ENCODE assay signal across 25 cellular contexts in genomic region chr11:30479899-30480298, GRCh38.
DNase-seq lines count a peak whose midpoint lies in the region; TF ChIP-seq lines count a peak whose summit lies in the region.
"Had no signal": no experiment of that assay in that cellular context is flagged by ENCODE, and none has a peak within 500 bp of the region (broad histone marks: within the 10 kb centered on the region; RNA-seq: fewer than 3 reads in every experiment).

No MANE protein-coding gene starts in this region.

- DNase-seq in HAP-1 (ENCODE audit: low spot score in 2 of 2), result peak; percentile 48 to 60
- no peak for DNase-seq in coronary artery (ENCODE audit: low spot score)
- DNase-seq in hepatocyte (ENCODE audit: low spot score), result no peak
- DNase-seq in retina, result peak; percentile 40
- DNase-seq in GM13976 (ENCODE audit: low spot score), result no peak
- DNase-seq in posterior vena cava (ENCODE audit: low spot score), result no peak
- DNase-seq in HuH-7.5 (ENCODE audit: low spot score), result no peak
- no peak for DNase-seq in activated CD4-positive, alpha-beta T cell treated with anti-CD3 and anti-CD28 coated beads, Interleukin-2, amount 50 U/mL, for 1 hour
- DNase-seq: activated CD4-positive, alpha-beta T cell treated with anti-CD3 and anti-CD28 coated beads for 1 hour; activated CD8-positive, alpha-beta T cell treated with anti-CD3 and anti-CD28 coated beads for 36 hours; activated naive CD8-positive, alpha-beta T cell treated with anti-CD3 and anti-CD28 coated beads for 36 hours; AML-193; CD8-positive, alpha-beta T cell; NCI-H2081; NCI-H774; posterior cingulate gyrus; RPMI8226; stimulated activated CD8-positive, alpha-beta memory T cell treated with anti-CD3 and anti-CD28 coated beads, Interleukin-4, amount 100 ng/mL, for 48 hours; stomach; T-helper 17 cell; trophoblast cell had no signal

- H3K27ac ChIP-seq in coronary artery (peak overlapping the region; percentile 50 to 75), hepatocyte (no peak overlapping the region)
- H3K27ac ChIP-seq: A549, epithelial cell of prostate, SK-N-MC, stomach had no signal

- in situ Hi-C loops in HAP-1 (cut with MboI; ENCODE audit: low sequenced_read_pairs) (no loop called here), GM13976 (cut with MboI; ENCODE audit: low sequenced_read_pairs, unreplicated experiment) (no loop called here)

- H3K36me3 ChIP-seq in HAP-1 (replicated peaks) (no peaks in the 10 kb centered on the region), hepatocyte (replicated peaks; ENCODE audit: insufficient read depth, low read depth) (no peaks in the 10 kb centered on the region)
- H3K36me3 ChIP-seq: stomach had no signal

- H3K4me1 ChIP-seq in HAP-1, result peaks cover 62% of the 10 kb centered on the region
- peaks cover 30% of the 10 kb centered on the region for H3K4me1 ChIP-seq in hepatocyte (ENCODE audit: insufficient read depth)
- H3K4me1 ChIP-seq: A549 had no signal

- no peaks in the 10 kb centered on the region for H3K79me2 ChIP-seq in hepatocyte

- TF ChIP-seq CTCF in coronary artery (IDR thresholded peaks at IDR 0.05) (no peak), hepatocyte (IDR thresholded peaks at IDR 0.05; ENCODE audit: poor library complexity) (no peak), GM13976 (IDR thresholded peaks at IDR 0.05; ENCODE audit: borderline replicate concordance, control extremely low read depth, extremely low read depth, insufficient read depth, missing control alignments) (no peak)

- H3K4me3 ChIP-seq in HAP-1 (no peak overlapping the region), coronary artery (no peak overlapping the region), hepatocyte (no peak overlapping the region)
- H3K4me3 ChIP-seq: A549, lung, SK-N-MC, stomach had no signal

- H3K9me2 ChIP-seq in hepatocyte (replicated peaks; ENCODE audit: insufficient read depth), result no peaks in the 10 kb centered on the region

- no peaks in the 10 kb centered on the region for H3K9me3 ChIP-seq in HAP-1
- H3K9me3 ChIP-seq in hepatocyte (ENCODE audit: low read depth), result no peaks in the 10 kb centered on the region
- H3K9me3 ChIP-seq: A549, stomach had no signal

- WGBS in hepatocyte (ENCODE audit: low lambda C conversion rate, missing lambda C conversion rate), result 59% methylated on average over 4 of the region's 4 CpGs

- H3K27me3 ChIP-seq in HAP-1 (ENCODE audit: low read depth), result no peaks in the 10 kb centered on the region
- H3K27me3 ChIP-seq in hepatocyte, result no peaks in the 10 kb centered on the region
- H3K27me3 ChIP-seq: stomach had no signal

- H4K20me1 ChIP-seq in hepatocyte (ENCODE audit: insufficient read depth, poor library complexity, severe bottlenecking), result no peaks in the 10 kb centered on the region

- no peak overlapping the region for H2AFZ ChIP-seq in hepatocyte

- H3K4me2 ChIP-seq in hepatocyte, result peak overlapping the region; percentile 33
- H3K4me2 ChIP-seq: A549 had no signal

- intact Hi-C loops in posterior vena cava (cut with DNase I), result no loop called here

Comparison
In these comparisons a context has a peak if more than half of its experiments do, and no peak if none do; other contexts are left out.
1. DNase-seq: peak in HAP-1 (2 of 2) and retina (single experiment); none in coronary artery (single experiment), hepatocyte (single experiment), GM13976 (single experiment), posterior vena cava (single experiment), HuH-7.5 (single experiment) and activated CD4-positive, alpha-beta T cell treated with anti-CD3 and anti-CD28 coated beads, Interleukin-2, amount 50 U/mL, for 1 hour (single experiment).